ENCODE assay signal across 24 cellular contexts in genomic region chr10:128796513-128796912, GRCh38.
"Had no signal": no experiment of that assay in that cellular context is flagged by ENCODE, and none has a peak within 500 bp of the region (broad histone marks: within the 10 kb centered on the region; RNA-seq: fewer than 3 reads in every experiment).

No MANE protein-coding gene starts in this region.

- H3K4me3 Mint-ChIP-seq: dendritic cell treated with granulocyte-macrophage colony-stimulating factor and Interleukin-4, amounts not matched to agents 40 ng/mL and 50 ng/mL, for 4 days; effector memory CD8-positive, alpha-beta T cell; endodermal cell had no signal

- H3K27me3 ChIP-seq: colonic mucosa, esophagus squamous epithelium, foreskin keratinocyte, gastrocnemius medialis, gastroesophageal sphincter, heart left ventricle had no signal

- ATAC-seq: effector memory CD8-positive, alpha-beta T cell; esophagus mucosa; foreskin keratinocyte; gastrocnemius medialis; gastroesophageal sphincter; heart left ventricle; heart right ventricle had no signal

- H3K27ac ChIP-seq: colonic mucosa, coronary artery, dorsolateral prefrontal cortex, epithelial cell of prostate, esophagus squamous epithelium, foreskin keratinocyte, gastrocnemius medialis, gastroesophageal sphincter, heart left ventricle, heart right ventricle had no signal

- DNase-seq: colonic mucosa; cortex of kidney; dermis blood vessel endothelial cell; dorsolateral prefrontal cortex; effector CD4-positive, alpha-beta T cell; effector CD8-positive, alpha-beta T cell; effector memory CD4-positive, alpha-beta T cell; effector memory CD8-positive, alpha-beta T cell; endodermal cell; erythroblast; esophagus squamous epithelium; foreskin fibroblast; foreskin keratinocyte; foreskin melanocyte; gastrocnemius medialis; glutamatergic neuron; head of caudate nucleus; heart left ventricle; heart right ventricle had no signal

- H3K4me1 Mint-ChIP-seq: endodermal cell had no signal

- H3K27ac Mint-ChIP-seq: dendritic cell treated with granulocyte-macrophage colony-stimulating factor and Interleukin-4, amounts not matched to agents 40 ng/mL and 50 ng/mL, for 4 days; effector memory CD8-positive, alpha-beta T cell; endodermal cell had no signal

- H3K9me3 Mint-ChIP-seq: dendritic cell treated with granulocyte-macrophage colony-stimulating factor and Interleukin-4, amounts not matched to agents 40 ng/mL and 50 ng/mL, for 4 days; endodermal cell had no signal

- H3K4me3 ChIP-seq: colonic mucosa, coronary artery, dorsolateral prefrontal cortex, esophagus squamous epithelium, gastrocnemius medialis, gastroesophageal sphincter, heart left ventricle, heart right ventricle had no signal

- H3K36me3 ChIP-seq: colonic mucosa, esophagus squamous epithelium, gastrocnemius medialis, gastroesophageal sphincter, heart left ventricle, heart right ventricle had no signal

- H3K9me3 ChIP-seq: colonic mucosa, gastrocnemius medialis, gastroesophageal sphincter, heart left ventricle, heart right ventricle had no signal

- H3K4me1 ChIP-seq: colonic mucosa, esophagus squamous epithelium, foreskin keratinocyte, gastrocnemius medialis, gastroesophageal sphincter, heart left ventricle, heart right ventricle had no signal

- H3K27me3 Mint-ChIP-seq: dendritic cell treated with granulocyte-macrophage colony-stimulating factor and Interleukin-4, amounts not matched to agents 40 ng/mL and 50 ng/mL, for 4 days had no signal
